8 cellular contexts compared by ENCODE assay signal in the genomic region with DNA sequence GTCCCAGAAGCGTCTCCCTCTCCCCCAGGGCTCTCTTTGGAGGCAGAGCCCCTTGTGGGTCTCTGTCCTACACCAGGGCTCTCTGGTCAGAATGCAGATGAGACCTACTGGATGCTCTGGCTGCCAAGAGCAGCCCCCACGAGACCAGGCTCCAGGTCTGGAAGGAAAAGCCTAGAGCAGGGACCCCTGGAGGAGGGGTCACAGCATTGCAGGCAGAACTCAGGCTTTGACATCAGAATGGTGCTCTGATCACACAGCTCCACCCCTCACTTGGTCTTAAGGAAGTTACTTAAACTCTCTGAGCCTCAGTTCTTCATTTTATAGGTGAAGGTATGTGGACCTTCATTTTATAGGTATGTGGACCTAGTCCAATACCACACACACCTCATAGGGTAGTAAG.
DNase-seq lines count a peak whose midpoint lies in the region; ATAC-seq, FAIRE-seq and TF ChIP-seq lines count a peak whose summit lies in the region.

No MANE protein-coding gene starts in this region.

- no peak overlapping the region for H2AFZ ChIP-seq in K562 (ENCODE audit: low read depth, low read length)

- no peaks in the 10 kb centered on the region for H3K9me3 Mint-ChIP-seq in CD8-positive, alpha-beta T cell

- in situ Hi-C loops in K562 (cut with MboI) = no loop called here

- 40% methylated on average over 2 of the region's 2 CpGs for WGBS in K562 (ENCODE audit: insufficient coverage, low coverage, missing lambda C conversion rate)

- H3K4me1 ChIP-seq in CD8-positive, alpha-beta T cell (ENCODE audit: insufficient read depth, low read length) = peaks cover 23% of the 10 kb centered on the region
- H3K4me1 ChIP-seq in K562 (replicated peaks in 1 of 2; ENCODE audit: control insufficient read depth in 2 of 2, insufficient read depth in 2 of 2, low read length in 2 of 2) (peaks cover 8 to 19% of the 10 kb centered on the region in 2 experiments; a peak in 4 of 5 replicates), mucosa of rectum (ENCODE audit: control insufficient read depth in 2 of 2, insufficient read depth in 2 of 2, low read length in 2 of 2) (peaks cover 32 to 37% of the 10 kb centered on the region in 2 donors)

- H3K27ac Mint-ChIP-seq in CD8-positive, alpha-beta T cell = no peak overlapping the region

- no peak overlapping the region for H3K27ac ChIP-seq in CD8-positive, alpha-beta T cell (ENCODE audit: low read depth, low read length)
- H3K27ac ChIP-seq in K562 (ENCODE audit: extremely low read depth, low read depth, low read length) (no peak overlapping the region), mucosa of rectum (ENCODE audit: low read depth in 2 of 2, low read length in 2 of 2) (peak overlapping the region; percentile 54 to 71)

- ATAC-seq in CD8-positive, alpha-beta T cell = peak; percentile 88
- ATAC-seq in K562 (peak; percentile 88), GM21360 (IDR thresholded peaks at IDR 0.05; ENCODE audit: unreplicated experiment) (no peak), HG02588 (IDR thresholded peaks at IDR 0.05; ENCODE audit: unreplicated experiment) (no peak)

- CTCF ChIA-PET in CD8-positive, alpha-beta T cell (lab: Charles Lee) = no interaction called here
- CTCF ChIA-PET in K562 (lab: Yijun Ruan, JAX; ENCODE audit: low intra/inter-chr PET ratio) = no interaction called here

- peaks cover 52% of the 10 kb centered on the region for H3K4me1 Mint-ChIP-seq in CD8-positive, alpha-beta T cell (ENCODE audit: low read depth)

- H3K9me3 ChIP-seq in CD8-positive, alpha-beta T cell (ENCODE audit: low read length) = no peaks in the 10 kb centered on the region
- H3K9me3 ChIP-seq in K562 (replicated peaks; ENCODE audit: control insufficient read depth, insufficient read depth, low read depth, low read length) = no peaks in the 10 kb centered on the region
- H3K9me3 ChIP-seq in mucosa of rectum (ENCODE audit: control insufficient read depth in 2 of 2, low read length in 2 of 2) = no peaks in the 10 kb centered on the region

- no peaks in the 10 kb centered on the region for H3K79me2 ChIP-seq in K562 (ENCODE audit: control insufficient read depth, insufficient read depth, low read length)

- no peaks in the 10 kb centered on the region for H3K27me3 ChIP-seq in CD8-positive, alpha-beta T cell (ENCODE audit: insufficient read depth, low read length)
- H3K27me3 ChIP-seq in K562 (ENCODE audit: control insufficient read depth in 2 of 2, insufficient read depth in 2 of 2, low read length in 2 of 2) (no peaks in the 10 kb centered on the region), mucosa of rectum (ENCODE audit: control insufficient read depth in 2 of 2, insufficient read depth in 2 of 2, low read length in 2 of 2) (no peaks in the 10 kb centered on the region)

- TF ChIP-seq EP300 in K562 (IDR thresholded peaks at IDR 0.05; ENCODE audit: low read length) = no peak

- no TSS peak for BruUV-seq in K562 (replicated peaks; lab: Mats Ljungman, UMichigan)

- intact Hi-C loops in CD8-positive, alpha-beta T cell (cut with DNase I, micrococcal nuclease) = no loop called here
- intact Hi-C loops in K562 (cut with micrococcal nuclease) = no loop called here

- no peaks in the 10 kb centered on the region for H3K36me3 Mint-ChIP-seq in CD8-positive, alpha-beta T cell

- H3K36me3 ChIP-seq in CD8-positive, alpha-beta T cell (ENCODE audit: insufficient read depth, low read length) = no peaks in the 10 kb centered on the region
- H3K36me3 ChIP-seq in K562 (ENCODE audit: control insufficient read depth, insufficient read depth, low read length) (no peaks in the 10 kb centered on the region), mucosa of rectum (ENCODE audit: control insufficient read depth in 2 of 2, insufficient read depth in 2 of 2, low read length in 2 of 2) (no peaks in the 10 kb centered on the region)

- no peak overlapping the region for H3K4me3 Mint-ChIP-seq in CD8-positive, alpha-beta T cell

- H3K4me2 ChIP-seq in K562 (ENCODE audit: insufficient read depth, low read length) = no peak overlapping the region

- peak; percentile 34 for TF ChIP-seq CTCF in CD8-positive, alpha-beta T cell (IDR thresholded peaks at IDR 0.05)
- peak; percentile 52 to 72 (median 58) for TF ChIP-seq CTCF in K562 (IDR thresholded peaks at IDR 0.05 in 2 of 3, conservative IDR thresholded peaks at IDR 0.05 in 1 of 3; ENCODE audit: insufficient read depth in 2 of 3, low read depth in 1 of 3, low read length in 3 of 3)

- no peak overlapping the region for H3K9ac ChIP-seq in K562 (ENCODE audit: insufficient read depth in 1 of 2, low read depth in 2 of 2, low read length in 2 of 2)
- no peak overlapping the region for H3K9ac ChIP-seq in mucosa of rectum (ENCODE audit: low read depth in 1 of 2, low read length in 2 of 2)

- POLR2A ChIA-PET in CD8-positive, alpha-beta T cell (lab: Charles Lee) = interaction anchor here (1.0 kb wide), 1 partner anchor 19 kb away, joined by 3 read pairs; no protein-coding TSS in a partner anchor
- POLR2A ChIA-PET in K562 (lab: Yijun Ruan, JAX) = interaction anchor here (1.1 to 1.4 kb wide), 2 partner anchors 9 to 21 kb away, joined by 3 read pairs; no protein-coding TSS in a partner anchor

- H3K4me3 ChIP-seq in CD8-positive, alpha-beta T cell (ENCODE audit: low read depth, low read length) = no peak overlapping the region
- H3K4me3 ChIP-seq in Jurkat, Clone E6-1 (ENCODE audit: low read length) = no peak overlapping the region
- H3K4me3 ChIP-seq in K562 (no peak overlapping the region), mucosa of rectum (ENCODE audit: low read length in 2 of 2) (no peak overlapping the region)

- peak; percentile 88 for FAIRE-seq in K562 (lab: Jason Lieb, UNC)

- peak in 1 of 2 experiments; percentile 32; a peak in 1 of 4 replicates for TF ChIP-seq RAD21 in K562 (CRISPR knock-in tag; conservative IDR thresholded peaks at IDR 0.05 in 1 of 2, IDR thresholded peaks at IDR 0.05 in 1 of 2)

- H3K27me3 Mint-ChIP-seq in CD8-positive, alpha-beta T cell (ENCODE audit: low read depth) = no peaks in the 10 kb centered on the region

- peaks cover 2% of the 10 kb centered on the region; the same call in 1 of the 2 replicates for H4K20me1 ChIP-seq in K562 (replicated peaks; ENCODE audit: control insufficient read depth, insufficient read depth, low read length)

- no peak for DNase-seq in CD8-positive, alpha-beta T cell
- DNase-seq in Jurkat, Clone E6-1 (ENCODE audit: low read depth, low spot score) = peak; percentile 58
- peak; percentile 60 to 79 (median 70) for DNase-seq in K562 (ENCODE audit: extremely low read depth in 1 of 4, low spot score in 3 of 4)
- DNase-seq in stimulated activated CD4-positive, alpha-beta T cell treated with anti-CD3 and anti-CD28 coated beads, Interleukin-15, amount 100 ng/mL, for 24 hours = no peak
- no peak for DNase-seq in NK-92 treated with Interleukin-12 subunit alpha and Interleukin-12 subunit beta, amount 100 ng/mL, for 24 hours (lab: John Stamatoyannopoulos, UW)

- TF ChIP-seq POLR2A in K562 (conservative IDR thresholded peaks at IDR 0.05) = no peak

- no peaks in the 10 kb centered on the region for H3K9me1 ChIP-seq in K562 (ENCODE audit: control insufficient read depth, insufficient read depth, low read length)

TF ChIP-seq in K562, 482 proteins besides CTCF, POLR2A, EP300 and RAD21:
- TF ChIP-seq ZKSCAN1 (IDR thresholded peaks at IDR 0.05; ENCODE audit: low read depth, low read length) = peak; percentile 83; the same call in 1 of the 2 replicates
- no peak for TF ChIP-seq VEZF1 (CRISPR knock-in tag; IDR thresholded peaks at IDR 0.05)
- peak; percentile 10 for TF ChIP-seq ZFP36 (IDR thresholded peaks at IDR 0.05; ENCODE audit: low read depth, low read length, partially characterized antibody)
- 0 out of 2 replicates have a peak, but pooled peaks have one; percentile 26 for TF ChIP-seq ZBTB7A (IDR thresholded peaks at IDR 0.05; ENCODE audit: borderline replicate concordance, control insufficient read depth, low read depth, low read length)
- no peak for TF ChIP-seq TOE1 (IDR thresholded peaks at IDR 0.05; ENCODE audit: borderline replicate concordance)
- no peak for TF ChIP-seq TOE1 (CRISPR knock-in tag; IDR thresholded peaks at IDR 0.05; ENCODE audit: borderline replicate concordance, low read depth)

Comparison
In these comparisons a context has a peak if more than half of its experiments do, and no peak if none do; other contexts are left out.
1. ATAC-seq: peak in CD8-positive, alpha-beta T cell (single experiment) and K562 (single experiment); none in GM21360 (single experiment) and HG02588 (single experiment).
2. DNase-seq: peak in Jurkat, Clone E6-1 (single experiment) and K562 (4 of 4); none in CD8-positive, alpha-beta T cell (0 of 7), stimulated activated CD4-positive, alpha-beta T cell treated with anti-CD3 and anti-CD28 coated beads, Interleukin-15, amount 100 ng/mL, for 24 hours (single experiment) and NK-92 treated with Interleukin-12 subunit alpha and Interleukin-12 subunit beta, amount 100 ng/mL, for 24 hours (single experiment).
3. H3K27ac ChIP-seq: peak in mucosa of rectum (2 of 2); none in CD8-positive, alpha-beta T cell (single experiment) and K562 (single experiment).